Comparison of ENCODE assay signal across 10 cellular contexts in the genomic region with DNA sequence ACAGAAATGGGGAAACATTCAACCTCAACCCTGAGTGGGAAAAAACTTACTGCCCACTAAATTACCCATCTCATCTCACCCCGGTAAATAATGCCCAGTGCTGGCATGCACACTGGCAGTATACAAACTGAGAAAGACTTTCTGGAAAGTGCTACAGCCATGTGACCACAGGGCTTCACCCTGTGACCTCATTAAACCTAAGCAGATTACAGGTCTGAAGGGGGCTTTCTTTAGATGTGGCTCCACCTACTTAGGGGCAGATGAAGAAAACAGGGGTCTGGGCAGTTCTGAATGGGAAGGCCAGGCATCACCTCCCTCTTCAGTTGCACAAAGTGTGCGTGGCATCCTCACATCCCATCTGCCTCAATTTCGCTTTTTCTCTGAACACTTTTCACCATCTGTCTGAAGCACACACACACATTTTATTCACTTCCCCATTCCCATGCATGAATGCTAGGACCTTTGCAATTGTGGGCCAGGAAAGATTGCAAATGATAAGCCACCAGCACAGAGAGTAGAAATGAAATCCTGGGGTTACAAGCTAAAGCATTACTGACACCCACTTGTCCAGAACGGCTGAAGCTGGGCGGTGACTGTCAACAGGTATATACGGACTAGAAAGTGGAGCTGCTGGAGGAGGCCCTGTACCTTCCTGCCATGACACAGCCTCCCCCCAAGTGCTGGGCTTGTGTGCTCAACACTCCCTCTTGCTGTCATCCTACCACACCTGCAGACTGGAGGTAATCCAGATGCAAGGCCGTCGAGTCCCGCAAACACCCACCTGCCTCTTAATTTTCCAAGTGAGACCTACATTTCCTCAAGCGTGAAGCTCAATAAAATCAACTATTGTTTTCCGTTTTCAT. TPM values are rescaled to one million over a fixed set of nuclear protein-coding genes. Genes with fewer than 3 reads are reported as not detected.
DNase-seq lines count a peak whose midpoint lies in the region; ATAC-seq, FAIRE-seq and TF ChIP-seq lines count a peak whose summit lies in the region.
"Had no signal": no experiment of that assay in that cellular context is flagged by ENCODE, and none has a peak within 500 bp of the region (broad histone marks: within the 10 kb centered on the region; RNA-seq: fewer than 3 reads in every experiment).

No MANE protein-coding gene starts in this region.

- dilution Hi-C loops in keratinocyte (cut with MboI; ENCODE audit: extremely low pct_ligation_motif_present, low sequenced_read_pairs), result no loop called here

- H3K4me1 ChIP-seq in A549 (peaks cover 24% of the 10 kb centered on the region; the same call in 2 of the 3 replicates), SJSA1 (replicated peaks) (peaks cover 43% of the 10 kb centered on the region), keratinocyte (ENCODE audit: control insufficient read depth, extremely low read depth, insufficient read depth, low read length) (peaks cover 28% of the 10 kb centered on the region)

- 89% methylated on average over 11 of the region's 11 CpGs for WGBS in A549 (ENCODE audit: missing lambda C conversion rate)

- POLR2A ChIA-PET in A549 (lab: Yijun Ruan, JAX), result no interaction called here

- TF ChIP-seq POLR2A in A549 (IDR thresholded peaks at IDR 0.05; ENCODE audit: low read length), result no peak

- peaks cover 9% of the 10 kb centered on the region for H4K20me1 ChIP-seq in keratinocyte (ENCODE audit: control insufficient read depth, extremely low read depth, insufficient read depth, low read length)

- no peak for TF ChIP-seq RAD21 in A549 (conservative IDR thresholded peaks at IDR 0.05 in 1 of 2, IDR thresholded peaks at IDR 0.05 in 1 of 2)

- no peak overlapping the region for H3K9ac ChIP-seq in keratinocyte (ENCODE audit: control insufficient read depth, extremely low read depth, insufficient read depth, low read length)

- H3K4me2 ChIP-seq in A549 (peak overlapping the region; percentile 34), keratinocyte (ENCODE audit: control insufficient read depth, extremely low read depth, insufficient read depth, low read depth, low read length) (peak overlapping the region; percentile 2)

- no peak for ATAC-seq in A549
- ATAC-seq in GM19023 (IDR thresholded peaks at IDR 0.05; ENCODE audit: unreplicated experiment), result no peak
- ATAC-seq in GM21423 (IDR thresholded peaks at IDR 0.05; ENCODE audit: unreplicated experiment), result no peak
- no peak for ATAC-seq in HG02571 (IDR thresholded peaks at IDR 0.05; ENCODE audit: unreplicated experiment)

- H2AFZ ChIP-seq in keratinocyte (ENCODE audit: control insufficient read depth, low read length), result no peak overlapping the region

- H3K79me2 ChIP-seq in keratinocyte (ENCODE audit: control insufficient read depth, insufficient read depth, low read length), result peaks cover 70% of the 10 kb centered on the region

- H3K36me3 ChIP-seq in SJSA1 (peaks cover 56% of the 10 kb centered on the region), keratinocyte (ENCODE audit: control insufficient read depth in 2 of 2, extremely low read depth in 1 of 2, insufficient read depth in 2 of 2, low read length in 2 of 2) (peaks cover 0 to 13% of the 10 kb centered on the region in 2 experiments)

- TF ChIP-seq CTCF in A549 (IDR thresholded peaks at IDR 0.05), result no peak
- TF ChIP-seq CTCF in GM12875 (IDR thresholded peaks at IDR 0.05; ENCODE audit: borderline replicate concordance, insufficient read depth, low read depth, low read length), result no peak
- TF ChIP-seq CTCF in keratinocyte (optimal IDR thresholded peaks at IDR 0.05 in 1 of 3, IDR thresholded peaks at IDR 0.05 in 1 of 3, conservative IDR thresholded peaks at IDR 0.05 in 1 of 3; ENCODE audit: extremely low read depth in 1 of 3, insufficient read depth in 2 of 3, low read length in 3 of 3), result no peak

- no peaks in the 10 kb centered on the region for H3K9me1 ChIP-seq in keratinocyte (ENCODE audit: control insufficient read depth, extremely low read depth, insufficient read depth, low read length)

- H3K4me3 ChIP-seq in A549 (no peak overlapping the region), GM12875 (ENCODE audit: low read depth, low read length) (peak overlapping the region; percentile 28), SJSA1 (no peak overlapping the region), keratinocyte (ENCODE audit: control insufficient read depth in 2 of 3, extremely low read depth in 1 of 3, insufficient read depth in 2 of 3, low read depth in 1 of 3, low read length in 3 of 3) (no peak overlapping the region)

- no peak for DNase-seq in A549 (ENCODE audit: low read depth in 1 of 2, low spot score in 1 of 2)
- DNase-seq in SJSA1 (ENCODE audit: low read depth in 1 of 2, low spot score in 2 of 2), result no peak
- no peak for DNase-seq in keratinocyte (ENCODE audit: low read depth, low spot score)
- no peak for DNase-seq in NCI-H2196 treated with DMSO at 0.1 percent for 48 hours (lab: John Stamatoyannopoulos, UW; ENCODE audit: unreplicated experiment)
- DNase-seq: IMR-90 had no signal

- CTCF ChIA-PET in A549 (lab: Yijun Ruan, JAX), result interaction anchor here (0.6 to 2.5 kb wide), 2 partner anchors 131 to 267 kb away, joined by 3 to 12 read pairs; no protein-coding TSS in a partner anchor

- no peak for FAIRE-seq in A549 (lab: Jason Lieb, UNC)
- FAIRE-seq in keratinocyte (lab: Jason Lieb, UNC), result no peak
- FAIRE-seq: islet of Langerhans had no signal

- H3K9me3 ChIP-seq in A549 (peaks cover 12% of the 10 kb centered on the region; the same call in 2 of the 3 replicates), SJSA1 (replicated peaks) (peaks cover 8% of the 10 kb centered on the region), keratinocyte (ENCODE audit: control insufficient read depth, low read depth, low read length) (peaks cover 2% of the 10 kb centered on the region)

- H3K27me3 ChIP-seq in SJSA1 (replicated peaks) (no peaks in the 10 kb centered on the region), keratinocyte (ENCODE audit: control insufficient read depth, extremely low read depth, insufficient read depth, low read length) (no peaks in the 10 kb centered on the region)

- TF ChIP-seq EP300 in A549 (IDR thresholded peaks at IDR 0.05), result no peak

- H3K27ac ChIP-seq in A549 (no peak overlapping the region), SJSA1 (0 out of 2 replicates have a peak overlapping the region, but pooled peaks have one; percentile 9), keratinocyte (ENCODE audit: control insufficient read depth, insufficient read depth, low read length) (no peak overlapping the region)

TF ChIP-seq in A549, 52 proteins besides CTCF, POLR2A, EP300 and RAD21:
- TF ChIP-seq ESRRA (IDR thresholded peaks at IDR 0.05; ENCODE audit: borderline replicate concordance, low read length), result no peak
- no peak for TF ChIP-seq HOXA7 (CRISPR knock-in tag; IDR thresholded peaks at IDR 0.05)
- TF ChIP-seq POLR2AphosphoS2 (conservative IDR thresholded peaks at IDR 0.05; ENCODE audit: low read length), result no peak
- no peak for TF ChIP-seq FOSL2 (IDR thresholded peaks at IDR 0.05)
- no peak for TF ChIP-seq FOSL2 (CRISPR knock-in tag; IDR thresholded peaks at IDR 0.05)

RNA-seq across cellular contexts. Expression of a gene that starts 2.7 kb away (rescaled TPM):
- 32.9 and 35.8 TPM in 2 replicates for polyA plus RNA-seq in A549 (2011; rRNA removed)
- 59.4 and 67.3 TPM in 2 replicates for polyA plus RNA-seq in A549 (2012; cell fraction: cytosol; rRNA removed)
- 99.9 and 131 TPM in 2 replicates for polyA plus RNA-seq in A549 (2012; cell fraction: nucleus; rRNA removed)
- 37.1 to 40.0 TPM (median 38.4 TPM) in 3 replicates for polyA plus RNA-seq in A549 (2017; fragmentation: RNase III; extraction: RNeasy Plus Mini Kit Qiagen cat#74134 plus additional on column Dnase treatment)
- polyA minus RNA-seq in A549 (2011; rRNA and poly(A)+ RNA removed), result 20.1 and 27.9 TPM in 2 replicates
- total RNA-seq in SJSA1 (2014; rRNA removed; shearing (Covaris generic)), result 50.4 and 62.1 TPM in 2 replicates
- 54.0 to 59.9 TPM (median 54.8 TPM) in 3 replicates for polyA plus RNA-seq in keratinocyte
- 21.4 TPM for polyA plus RNA-seq in keratinocyte (2011; ENCODE audit: low read depth)
- polyA plus RNA-seq in keratinocyte (2011; cell fraction: cytosol; rRNA removed), result 38.1 and 58.8 TPM in 2 replicates
- 133 TPM in 2 replicates for polyA plus RNA-seq in keratinocyte (2011; cell fraction: nucleus; rRNA removed)
- 39.1 and 47.9 TPM in 2 replicates for polyA plus RNA-seq in keratinocyte (2012; ENCODE audit: low replicate concordance)
- polyA minus RNA-seq in keratinocyte, result 32.0 to 38.3 TPM (median 37.9 TPM) in 3 replicates
- polyA minus RNA-seq in keratinocyte (2011; cell fraction: cytosol; rRNA and poly(A)+ RNA removed), result 58.7 TPM
- 53.4 and 55.8 TPM in 2 replicates for polyA minus RNA-seq in keratinocyte (2011; cell fraction: nucleus; rRNA and poly(A)+ RNA removed)

RNA-seq across cellular contexts. Expression of a gene that starts 51.4 kb away (rescaled TPM):
- polyA plus RNA-seq in A549 (2011; rRNA removed) (6.7 and 13.7 TPM in 2 replicates), A549 (2017; fragmentation: RNase III; extraction: RNeasy Plus Mini Kit Qiagen cat#74134 plus additional on column Dnase treatment) (34.1 to 40.9 TPM (median 36.4 TPM) in 3 replicates), keratinocyte (3.5 to 5.3 TPM (median 3.9 TPM) in 3 replicates)
- polyA plus RNA-seq in A549 (2012; cell fraction: cytosol; rRNA removed), result 14.4 and 18.0 TPM in 2 replicates
- polyA plus RNA-seq in A549 (2012; cell fraction: nucleus; rRNA removed), result 147 and 150 TPM in 2 replicates
- 7.4 and 12.4 TPM in 2 replicates for polyA minus RNA-seq in A549 (2011; rRNA and poly(A)+ RNA removed)
- total RNA-seq in SJSA1 (2014; rRNA removed; shearing (Covaris generic)), result 11.8 and 22.6 TPM in 2 replicates
- polyA plus RNA-seq in keratinocyte (2011; ENCODE audit: low read depth), result 56.8 TPM
- 2.1 and 5.2 TPM in 2 replicates for polyA plus RNA-seq in keratinocyte (2011; cell fraction: cytosol; rRNA removed)
- 36.3 and 50.5 TPM in 2 replicates for polyA plus RNA-seq in keratinocyte (2011; cell fraction: nucleus; rRNA removed)
- 13.0 and 29.7 TPM in 2 replicates for polyA plus RNA-seq in keratinocyte (2012; ENCODE audit: low replicate concordance)
- 4.1 to 12.6 TPM (median 4.7 TPM) in 3 replicates for polyA minus RNA-seq in keratinocyte
- 229 TPM for polyA minus RNA-seq in keratinocyte (2011; cell fraction: cytosol; rRNA and poly(A)+ RNA removed)
- polyA minus RNA-seq in keratinocyte (2011; cell fraction: nucleus; rRNA and poly(A)+ RNA removed), result 11.9 and 14.7 TPM in 2 replicates
